8 cellular contexts compared by ENCODE assay signal in genomic region chr16:15950869-15951268, GRCh38. TPM values are rescaled to one million over a fixed set of nuclear protein-coding genes. Genes with fewer than 3 reads are reported as not detected.
DNase-seq lines count a peak whose midpoint lies in the region; ATAC-seq and TF ChIP-seq lines count a peak whose summit lies in the region.

No MANE protein-coding gene starts in this region.

- ATAC-seq in HG02678 (IDR thresholded peaks at IDR 0.05; ENCODE audit: unreplicated experiment): no peak
- ATAC-seq in GM19452 (IDR thresholded peaks at IDR 0.05; ENCODE audit: unreplicated experiment): no peak

- H3K4me3 ChIP-seq in A673 (ENCODE audit: low read depth, low read length, poor library complexity, severe bottlenecking): peak overlapping the region; percentile 92
- peak overlapping the region; percentile 87 for H3K4me3 ChIP-seq in HUES64 (ENCODE audit: low read length)
- peak overlapping the region; percentile 73 to 82 for H3K4me3 ChIP-seq in cardiac fibroblast (replicated peaks in 1 of 2; ENCODE audit: low read depth in 2 of 2, low read length in 2 of 2)
- peak overlapping the region; percentile 82 to 83 for H3K4me3 ChIP-seq in muscle layer of duodenum (ENCODE audit: low read depth in 1 of 2, low read length in 2 of 2)

- H3K36me3 ChIP-seq in A673 (ENCODE audit: insufficient read depth, low read length, poor library complexity, severe bottlenecking) (no peaks in the 10 kb centered on the region), HUES64 (ENCODE audit: insufficient read depth, low read length) (no peaks in the 10 kb centered on the region), muscle layer of duodenum (ENCODE audit: control insufficient read depth in 1 of 2, insufficient read depth in 2 of 2, low read length in 2 of 2) (no peaks in the 10 kb centered on the region)

- H3K9me3 ChIP-seq in A673 (ENCODE audit: low read depth, low read length, poor library complexity, severe bottlenecking) (no peaks in the 10 kb centered on the region), HUES64 (ENCODE audit: insufficient read depth, low read depth, low read length) (no peaks in the 10 kb centered on the region), muscle layer of duodenum (ENCODE audit: control insufficient read depth in 1 of 2, low read length in 2 of 2) (no peaks in the 10 kb centered on the region)

- H3K27me3 ChIP-seq in A673 (replicated peaks; ENCODE audit: insufficient read depth, low read depth, low read length, poor library complexity): no peaks in the 10 kb centered on the region
- H3K27me3 ChIP-seq in HUES64 (ENCODE audit: insufficient read depth, low read length): no peaks in the 10 kb centered on the region
- no peaks in the 10 kb centered on the region for H3K27me3 ChIP-seq in muscle layer of duodenum (ENCODE audit: low read depth, low read length)

- CTCF ChIA-PET in A673 (lab: Charles Lee): no interaction called here

- H3K27ac ChIP-seq in A673 (ENCODE audit: low read depth, low read length, poor library complexity, severe bottlenecking) (peak overlapping the region; percentile 89), HUES64 (ENCODE audit: low read depth, low read length) (peak overlapping the region; percentile 54), muscle layer of duodenum (ENCODE audit: low read length) (peak overlapping the region; percentile 87)

- no peak for TF ChIP-seq CTCF in A673 (conservative IDR thresholded peaks at IDR 0.05; ENCODE audit: low read depth, low read length)
- no peak for TF ChIP-seq CTCF in cardiac fibroblast (IDR thresholded peaks at IDR 0.05; ENCODE audit: low read depth, low read length)

- POLR2A ChIA-PET in A673 (lab: Charles Lee; ENCODE audit: low non-redundant PET): no interaction called here

- H3K9ac ChIP-seq in HUES64 (ENCODE audit: low read depth, low read length): peak overlapping the region; percentile 87

- intact Hi-C loops in A673 (cut with micrococcal nuclease; ENCODE audit: unreplicated experiment): no loop called here

- no TSS peak for BruUV-seq in A673 (replicated peaks; lab: Mats Ljungman, UMichigan)

- DNase-seq in A673 (ENCODE audit: low spot score) (no peak), cardiac fibroblast (ENCODE audit: low read depth in 2 of 2) (no peak), NCI-H1092 (lab: John Stamatoyannopoulos, UW) (no peak), inferior parietal cortex (ENCODE audit: extremely low spot score) (no peak)

- H3K4me1 ChIP-seq in A673 (ENCODE audit: insufficient read depth, low read length, poor library complexity, severe bottlenecking): peaks cover 9% of the 10 kb centered on the region
- peaks cover 12% of the 10 kb centered on the region for H3K4me1 ChIP-seq in HUES64 (ENCODE audit: insufficient read depth, low read length)
- H3K4me1 ChIP-seq in muscle layer of duodenum (ENCODE audit: control insufficient read depth in 1 of 2, insufficient read depth in 2 of 2, low read length in 2 of 2): peaks cover 3 to 44% of the 10 kb centered on the region in 2 donors

RNA-seq across cellular contexts. Expression of gene ABCC1, which starts 1.5 kb away (rescaled TPM):
- 25.0 and 32.1 TPM in 2 replicates for total RNA-seq in A673 (2021)
- polyA plus RNA-seq in HUES64 (2013, experiment 1 of 2): 20.3 TPM
- polyA plus RNA-seq in HUES64 (2013, experiment 2 of 2): 26.2 TPM
